Comparison of ENCODE assay signal across 29 cellular contexts in genomic region chr22:17481424-17481823, GRCh38.
"Had no signal": no experiment of that assay in that cellular context is flagged by ENCODE, and none has a peak within 500 bp of the region (broad histone marks: within the 10 kb centered on the region; RNA-seq: fewer than 3 reads in every experiment).

No MANE protein-coding gene starts in this region.

- H3K4me1 Mint-ChIP-seq: activated CD4-positive, alpha-beta T cell treated with anti-CD3 and anti-CD28 coated beads, Interleukin-2, amount 10 ng/mL, durations not matched to agents 24 days and 14 days; activated T-helper 17 cell treated with anti-CD3 and anti-CD28 coated beads, Interleukin-2, amount 50 U/mL, for 72 hours; T-helper 17 cell had no signal

- DNase-seq: activated CD4-positive, alpha-beta memory T cell treated with anti-CD3 and anti-CD28 coated beads for 36 hours; activated CD4-positive, alpha-beta T cell treated with anti-CD3 and anti-CD28 coated beads, Interleukin-2, amount 10 ng/mL, durations not matched to agents 24 days and 14 days; activated CD4-positive, CD25-positive, alpha-beta regulatory T cell treated with anti-CD3 and anti-CD28 coated beads, Interleukin-2, amount 50 U/mL, for 72 hours; activated CD8-positive, alpha-beta memory T cell treated with anti-CD3 and anti-CD28 coated beads, Interleukin-2, amount 50 U/mL, for 4 hours; activated gamma-delta T cell treated with Interleukin-2 at 50 U/mL for 16 hours; activated naive CD4-positive, alpha-beta T cell treated with anti-CD3 and anti-CD28 coated beads, Interleukin-2, amount 50 U/mL, for 16 hours; activated T-cell treated with anti-CD3 and anti-CD28 coated beads, Interleukin-2, amount 50 U/mL, for 24 hours; amniotic stem cell; brain microvascular endothelial cell; dorsolateral prefrontal cortex; effector memory CD4-positive, alpha-beta T cell; erythroblast; head of caudate nucleus; hippocampal formation; left cardiac atrium; mammary epithelial cell; naive B cell; nephron progenitor cell; ovary; stimulated activated CD4-positive, alpha-beta T cell treated with anti-CD3 and anti-CD28 coated beads, Interleukin-12 subunit alpha, Interleukin-12 subunit beta, amount 100 ng/mL, for 4 hours; stimulated activated CD4-positive, alpha-beta T cell treated with anti-CD3 and anti-CD28 coated beads, Interleukin-4, amount 100 ng/mL, for 1 hour; stomach; T-helper 17 cell; T1000 had no signal

- H3K27me3 Mint-ChIP-seq: progenitor cell of endocrine pancreas had no signal

- H3K36me3 Mint-ChIP-seq: activated CD4-positive, alpha-beta memory T cell treated with anti-CD3 and anti-CD28 coated beads for 36 hours; naive B cell had no signal

- H3K27ac Mint-ChIP-seq: activated CD4-positive, alpha-beta memory T cell treated with anti-CD3 and anti-CD28 coated beads for 36 hours; activated CD4-positive, alpha-beta T cell treated with anti-CD3 and anti-CD28 coated beads, Interleukin-2, amount 10 ng/mL, durations not matched to agents 24 days and 14 days; activated T-cell treated with anti-CD3 and anti-CD28 coated beads, Interleukin-2, amount 50 U/mL, for 24 hours; activated T-helper 17 cell treated with anti-CD3 and anti-CD28 coated beads, Interleukin-2, amount 50 U/mL, for 72 hours; mesothelial cell of epicardium; nephron progenitor cell; progenitor cell of endocrine pancreas; T-helper 17 cell had no signal

- ATAC-seq: activated T-helper 17 cell treated with anti-CD3 and anti-CD28 coated beads, Interleukin-2, amount 50 U/mL, for 72 hours; gastroesophageal sphincter; left cardiac atrium; sciatic nerve; T-helper 17 cell had no signal

- H3K4me3 Mint-ChIP-seq: activated CD4-positive, alpha-beta memory T cell treated with anti-CD3 and anti-CD28 coated beads for 36 hours; activated CD4-positive, alpha-beta T cell treated with anti-CD3 and anti-CD28 coated beads, Interleukin-2, amount 10 ng/mL, durations not matched to agents 24 days and 14 days; activated T-cell treated with anti-CD3 and anti-CD28 coated beads, Interleukin-2, amount 50 U/mL, for 24 hours; activated T-helper 17 cell treated with anti-CD3 and anti-CD28 coated beads, Interleukin-2, amount 50 U/mL, for 72 hours; mesothelial cell of epicardium; naive B cell; nephron progenitor cell; T-helper 17 cell had no signal

- H3K9me3 Mint-ChIP-seq: activated CD4-positive, alpha-beta memory T cell treated with anti-CD3 and anti-CD28 coated beads for 36 hours; activated CD4-positive, alpha-beta T cell treated with anti-CD3 and anti-CD28 coated beads, Interleukin-2, amount 10 ng/mL, durations not matched to agents 24 days and 14 days; activated T-cell treated with anti-CD3 and anti-CD28 coated beads, Interleukin-2, amount 50 U/mL, for 24 hours; activated T-helper 17 cell treated with anti-CD3 and anti-CD28 coated beads, Interleukin-2, amount 50 U/mL, for 72 hours; mesothelial cell of epicardium; naive B cell had no signal
